In the genomic region with DNA sequence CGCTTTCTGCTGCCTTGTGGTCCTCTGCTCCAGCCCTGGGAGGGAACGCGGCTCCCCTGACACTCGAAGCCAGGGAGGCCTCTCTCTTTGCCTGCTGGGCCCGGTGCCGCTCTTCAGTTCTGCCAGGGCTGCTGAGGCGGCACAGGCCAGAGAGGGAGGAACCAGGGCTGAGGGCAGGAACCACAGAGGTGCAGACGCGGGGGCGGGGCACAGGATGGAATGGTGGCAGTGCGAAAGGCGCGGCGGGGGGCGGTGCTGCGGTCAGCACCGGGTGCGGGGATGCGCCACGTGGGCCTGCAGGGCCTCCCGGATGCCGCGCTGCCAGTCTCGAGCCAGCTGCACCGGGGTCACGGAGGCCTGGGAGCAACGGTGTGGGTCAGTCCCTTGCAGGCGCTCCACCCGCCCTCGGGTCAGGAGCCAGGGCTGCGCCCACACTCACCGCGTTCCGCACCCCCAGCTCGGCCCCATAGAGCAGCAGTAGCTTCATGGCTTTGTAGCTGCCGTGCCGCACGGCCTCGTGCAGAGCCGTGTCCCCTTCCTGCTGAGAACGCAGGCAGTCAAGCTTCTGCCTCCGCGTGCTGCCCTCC, we compare ENCODE assay signal across 8 cellular contexts. TPM values are rescaled to one million over a fixed set of nuclear protein-coding genes. Genes with fewer than 3 reads are reported as not detected.
A peak's percentile ranks its signal among the peaks of the same experiment; 100 is the strongest.
DNase-seq lines count a peak whose midpoint lies in the region; ATAC-seq and TF ChIP-seq lines count a peak whose summit lies in the region.

No MANE protein-coding gene starts in this region.

- H3K9me3 Mint-ChIP-seq in activated CD4-positive, alpha-beta T cell treated with anti-CD3 and anti-CD28 coated beads for 36 hours (ENCODE audit: low read depth), result no peaks in the 10 kb centered on the region
- H3K9me3 Mint-ChIP-seq in effector memory CD8-positive, alpha-beta T cell, result no peaks in the 10 kb centered on the region

- no peaks in the 10 kb centered on the region for H3K79me2 ChIP-seq in DOHH2 (ENCODE audit: control insufficient read depth, low read length)
- no peaks in the 10 kb centered on the region for H3K79me2 ChIP-seq in PC-3 (ENCODE audit: low read length)

- H3K4me2 ChIP-seq in DOHH2 (ENCODE audit: low read length) (peak overlapping the region; percentile 40), PC-3 (ENCODE audit: low read length) (no peak overlapping the region)

- H3K9me2 ChIP-seq in DOHH2 (replicated peaks; ENCODE audit: control insufficient read depth, low read length), result no peaks in the 10 kb centered on the region
- H3K9me2 ChIP-seq in PC-3 (replicated peaks; ENCODE audit: low read length), result no peaks in the 10 kb centered on the region

- POLR2A ChIA-PET in activated CD4-positive, alpha-beta T cell treated with anti-CD3 and anti-CD28 coated beads for 36 hours (lab: Charles Lee), result no interaction called here
- POLR2A ChIA-PET in PC-3 (lab: Charles Lee; ENCODE audit: unreplicated experiment), result no interaction called here

- no peak for TF ChIP-seq CTCF in DOHH2 (IDR thresholded peaks at IDR 0.05; ENCODE audit: low read depth, low read length, poor library complexity, severe bottlenecking)
- no peak for TF ChIP-seq CTCF in PC-3 (conservative IDR thresholded peaks at IDR 0.05; ENCODE audit: low read depth, low read length)

- H3K27ac ChIP-seq in DOHH2 (ENCODE audit: low read depth, low read length) (no peak overlapping the region), PC-3 (ENCODE audit: low read length) (no peak overlapping the region)

- ATAC-seq in HG02943 (IDR thresholded peaks at IDR 0.05; ENCODE audit: low read depth, unreplicated experiment) (peak; percentile 47), HG02571 (IDR thresholded peaks at IDR 0.05; ENCODE audit: unreplicated experiment) (no peak), PC-3 (no peak)
- peak; percentile 91 for ATAC-seq in activated CD4-positive, alpha-beta T cell treated with anti-CD3 and anti-CD28 coated beads for 36 hours
- peak; percentile 99 for ATAC-seq in effector memory CD8-positive, alpha-beta T cell (replicated peaks)

- no peak overlapping the region for H3K27ac Mint-ChIP-seq in activated CD4-positive, alpha-beta T cell treated with anti-CD3 and anti-CD28 coated beads for 36 hours
- H3K27ac Mint-ChIP-seq in effector memory CD8-positive, alpha-beta T cell, result peak overlapping the region; percentile 28 to 57

- intact Hi-C loops in activated CD4-positive, alpha-beta T cell treated with anti-CD3 and anti-CD28 coated beads for 36 hours (cut with DNase I, micrococcal nuclease), result loop anchor here in 1 of 2 experiments (1.0 kb wide), 1 partner anchor 23 kb away; the partner anchor contains the start of gene CNNM3
- intact Hi-C loops in PC-3 (cut with micrococcal nuclease), result no loop called here

- H3K4me1 Mint-ChIP-seq in activated CD4-positive, alpha-beta T cell treated with anti-CD3 and anti-CD28 coated beads for 36 hours, result peaks cover 11% of the 10 kb centered on the region
- peaks cover 6 to 16% of the 10 kb centered on the region in 2 donors for H3K4me1 Mint-ChIP-seq in effector memory CD8-positive, alpha-beta T cell (ENCODE audit: low read depth in 2 of 2)

- H4K20me1 ChIP-seq in DOHH2 (ENCODE audit: control insufficient read depth, insufficient read depth, low read depth, low read length) (no peaks in the 10 kb centered on the region), PC-3 (ENCODE audit: low read length) (no peaks in the 10 kb centered on the region)

- H2AFZ ChIP-seq in PC-3 (ENCODE audit: low read length), result no peak overlapping the region

- BruUV-seq in PC-3 (replicated peaks; lab: Mats Ljungman, UMichigan), result no TSS peak

- no peaks in the 10 kb centered on the region for H3K27me3 ChIP-seq in DOHH2 (ENCODE audit: control insufficient read depth, low read length)
- H3K27me3 ChIP-seq in PC-3 (ENCODE audit: low read length), result no peaks in the 10 kb centered on the region

- H3K4me1 ChIP-seq in DOHH2 (ENCODE audit: control insufficient read depth, low read length), result peaks cover 17% of the 10 kb centered on the region
- H3K4me1 ChIP-seq in PC-3 (ENCODE audit: insufficient read depth, low read length), result no peaks in the 10 kb centered on the region

- no peaks in the 10 kb centered on the region for H3K27me3 Mint-ChIP-seq in activated CD4-positive, alpha-beta T cell treated with anti-CD3 and anti-CD28 coated beads for 36 hours
- no peaks in the 10 kb centered on the region for H3K27me3 Mint-ChIP-seq in effector memory CD8-positive, alpha-beta T cell

- H3F3A ChIP-seq in DOHH2 (ENCODE audit: control insufficient read depth, insufficient read depth) (no peaks in the 10 kb centered on the region), PC-3 (ENCODE audit: low read length, unreplicated experiment) (no peaks in the 10 kb centered on the region)

- H3K9me3 ChIP-seq in DOHH2 (ENCODE audit: control insufficient read depth, insufficient read depth, low read length) (no peaks in the 10 kb centered on the region), PC-3 (ENCODE audit: low read length) (no peaks in the 10 kb centered on the region)

- H3K4me3 Mint-ChIP-seq in activated CD4-positive, alpha-beta T cell treated with anti-CD3 and anti-CD28 coated beads for 36 hours, result no peak overlapping the region
- H3K4me3 Mint-ChIP-seq in effector memory CD8-positive, alpha-beta T cell, result peak overlapping the region; percentile 74 to 76

- CTCF ChIA-PET in activated CD4-positive, alpha-beta T cell treated with anti-CD3 and anti-CD28 coated beads for 36 hours (lab: Charles Lee), result interaction anchor here (0.5 to 0.7 kb wide), 2 partner anchors 18 to 23 kb away, joined by 3 read pairs; partner anchors contain the start of gene CNNM3
- CTCF ChIA-PET in PC-3 (lab: Charles Lee), result no interaction called here

- H3K36me3 ChIP-seq in DOHH2 (ENCODE audit: control insufficient read depth, low read length) (peaks cover 8% of the 10 kb centered on the region), PC-3 (ENCODE audit: low read depth, low read length) (no peaks in the 10 kb centered on the region; the same call in 1 of the 2 replicates)

- H3K9ac ChIP-seq in PC-3 (ENCODE audit: low read length), result no peak overlapping the region

- H3K36me3 Mint-ChIP-seq in activated CD4-positive, alpha-beta T cell treated with anti-CD3 and anti-CD28 coated beads for 36 hours (ENCODE audit: low read depth), result peaks cover 14% of the 10 kb centered on the region
- H3K36me3 Mint-ChIP-seq in effector memory CD8-positive, alpha-beta T cell (ENCODE audit: insufficient read depth), result peaks cover 20% of the 10 kb centered on the region

- DNase-seq in activated CD4-positive, alpha-beta T cell treated with anti-CD3 and anti-CD28 coated beads for 36 hours, result peak; percentile 89
- DNase-seq in effector memory CD8-positive, alpha-beta T cell, result peak; percentile 87 to 91 (median 87)
- peak; percentile 80 for DNase-seq in stimulated activated CD4-positive, alpha-beta T cell treated with anti-CD3 and anti-CD28 coated beads, Interleukin-4, amount 100 ng/mL, for 1 hour
- DNase-seq in SK-N-DZ (ENCODE audit: low spot score), result no peak
- no peak for DNase-seq in PC-3

- H3K4me3 ChIP-seq in DOHH2 (ENCODE audit: low read length) (peak overlapping the region; percentile 42), PC-3 (ENCODE audit: low read length) (no peak overlapping the region)

RNA-seq across cellular contexts. Expression of gene ANKRD23, which starts 4.4 kb away (rescaled TPM):
- 1 to 10 TPM; 5.1 to 5.3 TPM for total RNA-seq in activated CD4-positive, alpha-beta T cell treated with anti-CD3 and anti-CD28 coated beads for 36 hours
- polyA plus RNA-seq in SK-N-DZ (2014; cell fraction: cytosol; rRNA removed), result 2.1 and 3.1 TPM in 2 replicates
- polyA plus RNA-seq in SK-N-DZ (2014; cell fraction: nucleus; rRNA removed), result 14.5 and 26.4 TPM in 2 replicates
- total RNA-seq in PC-3 (2014; rRNA removed), result 4.0 and 8.2 TPM in 2 replicates

RNA-seq across cellular contexts. Expression of gene ANKRD39, which starts 18.4 kb away (rescaled TPM):
- 10 to 100 TPM; 23.0 to 23.6 TPM for total RNA-seq in activated CD4-positive, alpha-beta T cell treated with anti-CD3 and anti-CD28 coated beads for 36 hours
- polyA plus RNA-seq in SK-N-DZ (2014; cell fraction: cytosol; rRNA removed), result 23.2 and 23.9 TPM in 2 replicates
- 20.5 and 30.6 TPM in 2 replicates for polyA plus RNA-seq in SK-N-DZ (2014; cell fraction: nucleus; rRNA removed)
- 24.5 and 29.4 TPM in 2 replicates for total RNA-seq in PC-3 (2014; rRNA removed)

RNA-seq across cellular contexts. Expression of gene CNNM3, which starts 23.3 kb away (rescaled TPM):
- total RNA-seq in activated CD4-positive, alpha-beta T cell treated with anti-CD3 and anti-CD28 coated beads for 36 hours, result 10 to 100 TPM; 19.2 to 31.2 TPM
- 11.9 and 13.1 TPM in 2 replicates for polyA plus RNA-seq in SK-N-DZ (2014; cell fraction: cytosol; rRNA removed)
- 13.5 and 24.5 TPM in 2 replicates for polyA plus RNA-seq in SK-N-DZ (2014; cell fraction: nucleus; rRNA removed)
- total RNA-seq in PC-3 (2014; rRNA removed), result 9.0 and 12.3 TPM in 2 replicates

RNA-seq across cellular contexts. Expression of gene SEMA4C, which starts 30.5 kb away (rescaled TPM):
- 1 to 10 TPM; 7.5 to 9.6 TPM for total RNA-seq in activated CD4-positive, alpha-beta T cell treated with anti-CD3 and anti-CD28 coated beads for 36 hours
- polyA plus RNA-seq in SK-N-DZ (2014; cell fraction: cytosol; rRNA removed), result 42.0 and 42.7 TPM in 2 replicates
- polyA plus RNA-seq in SK-N-DZ (2014; cell fraction: nucleus; rRNA removed), result 91.3 and 99.0 TPM in 2 replicates
- 20.6 and 29.8 TPM in 2 replicates for total RNA-seq in PC-3 (2014; rRNA removed)

Comparison
In these comparisons a context has a peak if more than half of its experiments do, and no peak if none do; other contexts are left out.
1. ATAC-seq: peak in HG02943 (single experiment), activated CD4-positive, alpha-beta T cell treated with anti-CD3 and anti-CD28 coated beads for 36 hours (single experiment) and effector memory CD8-positive, alpha-beta T cell (single experiment); none in HG02571 (single experiment) and PC-3 (single experiment).
2. DNase-seq: peak in activated CD4-positive, alpha-beta T cell treated with anti-CD3 and anti-CD28 coated beads for 36 hours (single experiment), effector memory CD8-positive, alpha-beta T cell (3 of 3) and stimulated activated CD4-positive, alpha-beta T cell treated with anti-CD3 and anti-CD28 coated beads, Interleukin-4, amount 100 ng/mL, for 1 hour (single experiment); none in SK-N-DZ (single experiment) and PC-3 (single experiment).